ENCODE assay signal across 1 cellular context in genomic region chrX:23901065-23901464, GRCh38.
TF ChIP-seq lines count a peak whose summit lies in the region.

No MANE protein-coding gene starts in this region.

TF ChIP-seq in HEK293, 187 proteins besides CTCF, POLR2A, EP300 and RAD21 (continued from another document and continues in another):
- TF ChIP-seq ZNF707 (tag by site-specific recombination; IDR thresholded peaks at IDR 0.05) (no peak), ZNF274 (IDR thresholded peaks at IDR 0.05; ENCODE audit: low read length) (no peak), ZNF274 (tag by site-specific recombination; IDR thresholded peaks at IDR 0.05; ENCODE audit: borderline replicate concordance) (no peak), ZNF585B (tag by site-specific recombination; IDR thresholded peaks at IDR 0.05) (no peak), BCL6B (tag by site-specific recombination; IDR thresholded peaks at IDR 0.05) (no peak), ZNF350 (tag by site-specific recombination; IDR thresholded peaks at IDR 0.05) (no peak), ZNF391 (tag by site-specific recombination; IDR thresholded peaks at IDR 0.05; ENCODE audit: borderline replicate concordance, low read depth) (no peak), REST (tag by site-specific recombination; IDR thresholded peaks at IDR 0.05) (no peak), ZNF623 (tag by site-specific recombination; IDR thresholded peaks at IDR 0.05) (no peak), ZNF174 (tag by site-specific recombination; IDR thresholded peaks at IDR 0.05) (no peak), ZNF366 (tag by site-specific recombination; conservative IDR thresholded peaks at IDR 0.05) (no peak; the same call in 1 of the 2 replicates), ZNF571 (tag by site-specific recombination; IDR thresholded peaks at IDR 0.05) (no peak), ZBTB26 (tag by site-specific recombination; optimal IDR thresholded peaks at IDR 0.05) (no peak), ZNF514 (tag by site-specific recombination; IDR thresholded peaks at IDR 0.05) (no peak), GLIS2 (tag by site-specific recombination; IDR thresholded peaks at IDR 0.05) (no peak), KLF8 (tag by site-specific recombination; IDR thresholded peaks at IDR 0.05) (no peak; the same call in 1 of the 2 replicates), ZNF621 (tag by site-specific recombination; IDR thresholded peaks at IDR 0.05) (no peak), ZNF549 (tag by site-specific recombination; IDR thresholded peaks at IDR 0.05) (no peak), ZBTB21 (tag by site-specific recombination; IDR thresholded peaks at IDR 0.05) (peak; percentile 53; the same call in 1 of the 2 replicates), YY2 (tag by site-specific recombination; IDR thresholded peaks at IDR 0.05) (no peak), HOXA7 (CRISPR knock-in tag; IDR thresholded peaks at IDR 0.05; ENCODE audit: borderline replicate concordance) (no peak), ZEB2 (tag by site-specific recombination; IDR thresholded peaks at IDR 0.05) (no peak), ZNF473 (tag by site-specific recombination; IDR thresholded peaks at IDR 0.05) (no peak), ZNF76 (tag by site-specific recombination; IDR thresholded peaks at IDR 0.05; ENCODE audit: borderline replicate concordance, low read depth) (no peak), ZNF175 (tag by site-specific recombination; IDR thresholded peaks at IDR 0.05) (no peak), ZBTB7A (tag by site-specific recombination; IDR thresholded peaks at IDR 0.05; ENCODE audit: low read depth) (no peak), ZNF658 (tag by site-specific recombination; IDR thresholded peaks at IDR 0.05) (no peak), ZNF324 (tag by site-specific recombination; IDR thresholded peaks at IDR 0.05) (no peak), ZNF449 (tag by site-specific recombination; IDR thresholded peaks at IDR 0.05) (no peak), ZNF184 (tag by site-specific recombination; IDR thresholded peaks at IDR 0.05) (0 out of 2 replicates have a peak, but pooled peaks have one; percentile 9), ZNF404 (tag by site-specific recombination; IDR thresholded peaks at IDR 0.05) (no peak), TCF7L2 (IDR thresholded peaks at IDR 0.05; ENCODE audit: borderline replicate concordance, low read depth, low read length) (no peak), ZNF248 (tag by site-specific recombination; IDR thresholded peaks at IDR 0.05) (no peak), ZNF2 (tag by site-specific recombination; IDR thresholded peaks at IDR 0.05) (no peak), KLF16 (tag by site-specific recombination; IDR thresholded peaks at IDR 0.05) (no peak), ZNF629 (tag by site-specific recombination; IDR thresholded peaks at IDR 0.05) (peak; percentile 81), SETDB1 (IDR thresholded peaks at IDR 0.05; ENCODE audit: insufficient read length, low read length) (no peak), ZNF777 (tag by site-specific recombination; IDR thresholded peaks at IDR 0.05; ENCODE audit: borderline replicate concordance) (no peak), ZNF10 (tag by site-specific recombination; IDR thresholded peaks at IDR 0.05) (0 out of 2 replicates have a peak, but pooled peaks have one; percentile 34), PRDM1 (tag by site-specific recombination; IDR thresholded peaks at IDR 0.05) (peak; percentile 68), ZNF239 (tag by site-specific recombination; IDR thresholded peaks at IDR 0.05) (no peak)
- TF ChIP-seq, protein P1, sequence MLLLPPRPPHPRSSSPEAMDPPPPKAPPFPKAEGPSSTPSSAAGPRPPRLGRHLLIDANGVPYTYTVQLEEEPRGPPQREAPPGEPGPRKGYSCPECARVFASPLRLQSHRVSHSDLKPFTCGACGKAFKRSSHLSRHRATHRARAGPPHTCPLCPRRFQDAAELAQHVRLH (tag by site-specific recombination; IDR thresholded peaks at IDR 0.05), result no peak
- TF ChIP-seq, protein P2, sequence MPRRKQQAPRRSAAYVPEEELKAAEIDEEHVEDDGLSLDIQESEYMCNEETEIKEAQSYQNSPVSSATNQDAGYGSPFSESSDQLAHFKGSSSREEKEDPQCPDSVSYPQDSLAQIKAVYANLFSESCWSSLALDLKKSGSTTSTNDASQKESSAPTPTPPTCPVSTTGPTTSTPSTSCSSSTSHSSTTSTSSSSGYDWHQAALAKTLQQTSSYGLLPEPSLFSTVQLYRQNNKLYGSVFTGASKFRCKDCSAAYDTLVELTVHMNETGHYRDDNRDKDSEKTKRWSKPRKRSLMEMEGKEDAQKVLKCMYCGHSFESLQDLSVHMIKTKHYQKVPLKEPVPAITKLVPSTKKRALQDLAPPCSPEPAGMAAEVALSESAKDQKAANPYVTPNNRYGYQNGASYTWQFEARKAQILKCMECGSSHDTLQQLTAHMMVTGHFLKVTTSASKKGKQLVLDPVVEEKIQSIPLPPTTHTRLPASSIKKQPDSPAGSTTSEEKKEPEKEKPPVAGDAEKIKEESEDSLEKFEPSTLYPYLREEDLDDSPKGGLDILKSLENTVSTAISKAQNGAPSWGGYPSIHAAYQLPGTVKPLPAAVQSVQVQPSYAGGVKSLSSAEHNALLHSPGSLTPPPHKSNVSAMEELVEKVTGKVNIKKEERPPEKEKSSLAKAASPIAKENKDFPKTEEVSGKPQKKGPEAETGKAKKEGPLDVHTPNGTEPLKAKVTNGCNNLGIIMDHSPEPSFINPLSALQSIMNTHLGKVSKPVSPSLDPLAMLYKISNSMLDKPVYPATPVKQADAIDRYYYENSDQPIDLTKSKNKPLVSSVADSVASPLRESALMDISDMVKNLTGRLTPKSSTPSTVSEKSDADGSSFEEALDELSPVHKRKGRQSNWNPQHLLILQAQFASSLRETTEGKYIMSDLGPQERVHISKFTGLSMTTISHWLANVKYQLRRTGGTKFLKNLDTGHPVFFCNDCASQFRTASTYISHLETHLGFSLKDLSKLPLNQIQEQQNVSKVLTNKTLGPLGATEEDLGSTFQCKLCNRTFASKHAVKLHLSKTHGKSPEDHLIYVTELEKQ (tag by site-specific recombination; IDR thresholded peaks at IDR 0.05; ENCODE audit: borderline replicate concordance), result no peak
- TF ChIP-seq, protein P3, sequence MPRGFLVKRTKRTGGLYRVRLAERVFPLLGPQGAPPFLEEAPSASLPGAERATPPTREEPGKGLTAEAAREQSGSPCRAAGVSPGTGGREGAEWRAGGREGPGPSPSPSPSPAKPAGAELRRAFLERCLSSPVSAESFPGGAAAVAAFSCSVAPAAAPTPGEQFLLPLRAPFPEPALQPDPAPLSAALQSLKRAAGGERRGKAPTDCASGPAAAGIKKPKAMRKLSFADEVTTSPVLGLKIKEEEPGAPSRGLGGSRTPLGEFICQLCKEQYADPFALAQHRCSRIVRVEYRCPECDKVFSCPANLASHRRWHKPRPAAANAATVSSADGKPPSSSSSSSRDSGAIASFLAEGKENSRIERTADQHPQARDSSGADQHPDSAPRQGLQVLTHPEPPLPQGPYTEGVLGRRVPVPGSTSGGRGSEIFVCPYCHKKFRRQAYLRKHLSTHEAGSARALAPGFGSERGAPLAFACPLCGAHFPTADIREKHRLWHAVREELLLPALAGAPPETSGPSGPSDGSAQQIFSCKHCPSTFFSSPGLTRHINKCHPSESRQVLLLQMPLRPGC (tag by site-specific recombination; IDR thresholded peaks at IDR 0.05), result no peak
- TF ChIP-seq, protein P4, sequence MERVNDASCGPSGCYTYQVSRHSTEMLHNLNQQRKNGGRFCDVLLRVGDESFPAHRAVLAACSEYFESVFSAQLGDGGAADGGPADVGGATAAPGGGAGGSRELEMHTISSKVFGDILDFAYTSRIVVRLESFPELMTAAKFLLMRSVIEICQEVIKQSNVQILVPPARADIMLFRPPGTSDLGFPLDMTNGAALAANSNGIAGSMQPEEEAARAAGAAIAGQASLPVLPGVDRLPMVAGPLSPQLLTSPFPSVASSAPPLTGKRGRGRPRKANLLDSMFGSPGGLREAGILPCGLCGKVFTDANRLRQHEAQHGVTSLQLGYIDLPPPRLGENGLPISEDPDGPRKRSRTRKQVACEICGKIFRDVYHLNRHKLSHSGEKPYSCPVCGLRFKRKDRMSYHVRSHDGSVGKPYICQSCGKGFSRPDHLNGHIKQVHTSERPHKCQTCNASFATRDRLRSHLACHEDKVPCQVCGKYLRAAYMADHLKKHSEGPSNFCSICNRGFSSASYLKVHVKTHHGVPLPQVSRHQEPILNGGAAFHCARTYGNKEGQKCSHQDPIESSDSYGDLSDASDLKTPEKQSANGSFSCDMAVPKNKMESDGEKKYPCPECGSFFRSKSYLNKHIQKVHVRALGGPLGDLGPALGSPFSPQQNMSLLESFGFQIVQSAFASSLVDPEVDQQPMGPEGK (tag by site-specific recombination; IDR thresholded peaks at IDR 0.05), result no peak
- TF ChIP-seq, protein P5, sequence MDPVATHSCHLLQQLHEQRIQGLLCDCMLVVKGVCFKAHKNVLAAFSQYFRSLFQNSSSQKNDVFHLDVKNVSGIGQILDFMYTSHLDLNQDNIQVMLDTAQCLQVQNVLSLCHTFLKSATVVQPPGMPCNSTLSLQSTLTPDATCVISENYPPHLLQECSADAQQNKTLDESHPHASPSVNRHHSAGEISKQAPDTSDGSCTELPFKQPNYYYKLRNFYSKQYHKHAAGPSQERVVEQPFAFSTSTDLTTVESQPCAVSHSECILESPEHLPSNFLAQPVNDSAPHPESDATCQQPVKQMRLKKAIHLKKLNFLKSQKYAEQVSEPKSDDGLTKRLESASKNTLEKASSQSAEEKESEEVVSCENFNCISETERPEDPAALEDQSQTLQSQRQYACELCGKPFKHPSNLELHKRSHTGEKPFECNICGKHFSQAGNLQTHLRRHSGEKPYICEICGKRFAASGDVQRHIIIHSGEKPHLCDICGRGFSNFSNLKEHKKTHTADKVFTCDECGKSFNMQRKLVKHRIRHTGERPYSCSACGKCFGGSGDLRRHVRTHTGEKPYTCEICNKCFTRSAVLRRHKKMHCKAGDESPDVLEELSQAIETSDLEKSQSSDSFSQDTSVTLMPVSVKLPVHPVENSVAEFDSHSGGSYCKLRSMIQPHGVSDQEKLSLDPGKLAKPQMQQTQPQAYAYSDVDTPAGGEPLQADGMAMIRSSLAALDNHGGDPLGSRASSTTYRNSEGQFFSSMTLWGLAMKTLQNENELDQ (tag by site-specific recombination; IDR thresholded peaks at IDR 0.05; ENCODE audit: low read depth), result no peak
